14 cellular contexts compared by ENCODE assay signal in genomic region chr2:191318037-191318728, GRCh38.
DNase-seq lines count a peak whose midpoint lies in the region; ATAC-seq, FAIRE-seq and TF ChIP-seq lines count a peak whose summit lies in the region.
"Had no signal": no experiment of that assay in that cellular context is flagged by ENCODE, and none has a peak within 500 bp of the region (broad histone marks: within the 10 kb centered on the region; RNA-seq: fewer than 3 reads in every experiment).

No MANE protein-coding gene starts in this region.

- no peak overlapping the region for H3K4me3 ChIP-seq in GM23338
- H3K4me3 ChIP-seq in SJCRH30 = no peak overlapping the region
- H3K4me3 ChIP-seq in foreskin fibroblast (ENCODE audit: low read depth in 1 of 2, low read length in 2 of 2) = no peak overlapping the region
- no peak overlapping the region for H3K4me3 ChIP-seq in pancreas
- H3K4me3 ChIP-seq in OCI-LY7 (ENCODE audit: low read depth, low read length, poor library complexity, severe bottlenecking) = no peak overlapping the region

- no peak for TF ChIP-seq CTCF in GM23338 (conservative IDR thresholded peaks at IDR 0.05; ENCODE audit: low read depth in 2 of 2)
- TF ChIP-seq CTCF in foreskin fibroblast (IDR thresholded peaks at IDR 0.05; ENCODE audit: low read depth, low read length) = no peak
- no peak for TF ChIP-seq CTCF in pancreas (IDR thresholded peaks at IDR 0.05)
- TF ChIP-seq CTCF in OCI-LY7 (conservative IDR thresholded peaks at IDR 0.05; ENCODE audit: low read length) = no peak

- H2AFZ ChIP-seq in GM23338 (no peak overlapping the region), OCI-LY7 (ENCODE audit: low read length) (no peak overlapping the region)

- peaks cover 4% of the 10 kb centered on the region; the same call in 1 of the 2 replicates for H3K9me2 ChIP-seq in GM23338 (ENCODE audit: insufficient read depth)
- no peaks in the 10 kb centered on the region for H3K9me2 ChIP-seq in OCI-LY7 (ENCODE audit: insufficient read depth, low read length)

- peaks cover 65% of the 10 kb centered on the region for H3K4me1 Mint-ChIP-seq in GM23338

- 27 to 34% methylated on average over 4 of the region's 4 CpGs for WGBS in pancreas, 2 donors

- DNase-seq in GM23338 (ENCODE audit: low spot score) = no peak
- peak; percentile 31 to 72 for DNase-seq in SJCRH30
- peak; percentile 82 to 93 for DNase-seq in foreskin fibroblast
- peak in 1 of 6 donors; percentile 10 for DNase-seq in pancreas
- DNase-seq in stimulated activated naive CD8-positive, alpha-beta T cell treated with anti-CD3 and anti-CD28 coated beads, Interleukin-15, Interleukin-2, amounts not matched to agents 100 U/mL and 50 U/mL, for 24 hours = no peak
- DNase-seq in activated naive CD4-positive, alpha-beta T cell treated with anti-CD3 and anti-CD28 coated beads, Interleukin-2, amount 50 U/mL, for 16 hours = no peak
- DNase-seq in OCI-LY7 (ENCODE audit: low spot score) = no peak
- DNase-seq: activated T-cell treated with anti-CD3 and anti-CD28 coated beads, Interleukin-2, amount 50 U/mL, for 4 hours; NCI-H1417 treated with DMSO at 0.1 percent for 48 hours; T-cell had no signal

- H3K27ac ChIP-seq in GM23338 (ENCODE audit: low read depth) = peak overlapping the region; percentile 12; the same call in 1 of the 2 replicates
- no peak overlapping the region; the same call in 1 of the 2 replicates for H3K27ac ChIP-seq in SJCRH30
- H3K27ac ChIP-seq in pancreas = peak overlapping the region in 1 of 4 donors; percentile 3
- H3K27ac ChIP-seq in OCI-LY7 (ENCODE audit: low read depth, low read length, poor library complexity, severe bottlenecking) = no peak overlapping the region
- H3K27ac ChIP-seq: neutrophil had no signal

- BruUV-seq in OCI-LY7 (replicated peaks; lab: Mats Ljungman, UMichigan) = no TSS peak

- H3K36me3 Mint-ChIP-seq in GM23338 (ENCODE audit: low read depth) = peaks cover 7% of the 10 kb centered on the region; the same call in 2 of the 3 replicates
- H3K36me3 Mint-ChIP-seq: T-cell had no signal

- H4K20me1 ChIP-seq in GM23338 (replicated peaks; ENCODE audit: insufficient read depth) (no peaks in the 10 kb centered on the region; the same call in 1 of the 2 replicates), OCI-LY7 (ENCODE audit: insufficient read depth, low read length) (no peaks in the 10 kb centered on the region)

- ATAC-seq in GM23338 (peak; percentile 13; the same call in 1 of the 3 replicates), pancreas (peak; percentile 38 to 72 (median 70)), HG03108 (IDR thresholded peaks at IDR 0.05; ENCODE audit: unreplicated experiment) (no peak)
- no peak for ATAC-seq in stimulated activated naive CD8-positive, alpha-beta T cell treated with anti-CD3 and anti-CD28 coated beads, Interleukin-15, Interleukin-2, amounts not matched to agents 100 U/mL and 50 U/mL, for 24 hours
- ATAC-seq: activated T-cell treated with anti-CD3 and anti-CD28 coated beads, Interleukin-2, amount 50 U/mL, for 4 hours; T-cell had no signal

- H3K27me3 ChIP-seq in GM23338 (ENCODE audit: insufficient read depth) (no peaks in the 10 kb centered on the region), SJCRH30 (no peaks in the 10 kb centered on the region), pancreas (no peaks in the 10 kb centered on the region)
- H3K27me3 ChIP-seq: neutrophil had no signal

- POLR2A ChIA-PET in OCI-LY7 (lab: Charles Lee) = interaction anchor here (0.7 kb wide), 1 partner anchor 965 kb away, joined by 4 read pairs; no protein-coding TSS in a partner anchor

- H3K36me3 ChIP-seq in GM23338 (ENCODE audit: insufficient read depth) (no peaks in the 10 kb centered on the region), SJCRH30 (no peaks in the 10 kb centered on the region), pancreas (no peaks in the 10 kb centered on the region), OCI-LY7 (ENCODE audit: insufficient read depth, low read length) (no peaks in the 10 kb centered on the region)
- H3K36me3 ChIP-seq: neutrophil had no signal

- CTCF ChIA-PET in OCI-LY7 (lab: Charles Lee; ENCODE audit: unreplicated experiment) = no interaction called here

- H3K79me2 ChIP-seq in GM23338 (replicated peaks; ENCODE audit: insufficient read depth) (peaks cover 82% of the 10 kb centered on the region), OCI-LY7 (ENCODE audit: insufficient read depth, low read depth, low read length) (no peaks in the 10 kb centered on the region)

- peak overlapping the region; percentile 6; the same call in 1 of the 2 replicates for H3K4me2 ChIP-seq in GM23338
- no peak overlapping the region for H3K4me2 ChIP-seq in OCI-LY7 (ENCODE audit: low read length)

- H3K4me1 ChIP-seq in GM23338 (ENCODE audit: insufficient read depth) (peaks cover 60% of the 10 kb centered on the region), SJCRH30 (peaks cover 40% of the 10 kb centered on the region), pancreas (peaks cover 12 to 29% (median 16%) of the 10 kb centered on the region in 3 donors), OCI-LY7 (ENCODE audit: insufficient read depth, low read length, poor library complexity, severe bottlenecking) (no peaks in the 10 kb centered on the region)

- H3K27ac Mint-ChIP-seq in GM23338 = peak overlapping the region; percentile 85
- H3K27ac Mint-ChIP-seq: T-cell had no signal

- FAIRE-seq in pancreas (lab: Jason Lieb, UNC) = no peak
- FAIRE-seq: frontal cortex, G401.6 had no signal

- intact Hi-C loops in pancreas (cut with DNase I) (no loop called here), OCI-LY7 (cut with micrococcal nuclease; ENCODE audit: unreplicated experiment) (no loop called here)

- no peaks in the 10 kb centered on the region for H3K9me3 Mint-ChIP-seq in GM23338
- H3K9me3 Mint-ChIP-seq: activated T-cell treated with anti-CD3 and anti-CD28 coated beads, Interleukin-2, amount 50 U/mL, for 4 hours; T-cell had no signal

- no peaks in the 10 kb centered on the region for H3F3A ChIP-seq in GM23338 (replicated peaks; ENCODE audit: low read depth)

- no peak overlapping the region for H3K4me3 Mint-ChIP-seq in GM23338
- H3K4me3 Mint-ChIP-seq: activated T-cell treated with anti-CD3 and anti-CD28 coated beads, Interleukin-2, amount 50 U/mL, for 4 hours; T-cell had no signal

- H3K27me3 Mint-ChIP-seq in GM23338 (ENCODE audit: insufficient read depth, low read depth, poor library complexity) = no peaks in the 10 kb centered on the region

- 0 out of 2 replicates have a peak, but pooled peaks cover under 1% of the 10 kb centered on the region for H3K9me3 ChIP-seq in SJCRH30 (replicated peaks)
- H3K9me3 ChIP-seq in pancreas = no peaks in the 10 kb centered on the region
- no peaks in the 10 kb centered on the region for H3K9me3 ChIP-seq in OCI-LY7 (ENCODE audit: low read length)
- H3K9me3 ChIP-seq: neutrophil had no signal

TF ChIP-seq in GM23338, 12 proteins besides CTCF, POLR2A, EP300 and RAD21 (continues in another document):
- TF ChIP-seq ZNF331 (CRISPR knock-in tag; IDR thresholded peaks at IDR 0.05; ENCODE audit: low read depth) = no peak
- TF ChIP-seq CREB1 (CRISPR knock-in tag; IDR thresholded peaks at IDR 0.05; ENCODE audit: low read depth) = no peak
- no peak for TF ChIP-seq JUNB (IDR thresholded peaks at IDR 0.05; ENCODE audit: unreplicated experiment)
- TF ChIP-seq REST (IDR thresholded peaks at IDR 0.05; ENCODE audit: unreplicated experiment) = no peak

Comparison
In these comparisons a context has a peak if more than half of its experiments do, and no peak if none do; other contexts are left out.
1. ATAC-seq: peak in GM23338 (single experiment) and pancreas (4 of 4); none in stimulated activated naive CD8-positive, alpha-beta T cell treated with anti-CD3 and anti-CD28 coated beads, Interleukin-15, Interleukin-2, amounts not matched to agents 100 U/mL and 50 U/mL, for 24 hours (single experiment) and HG03108 (single experiment).
2. DNase-seq: peak in SJCRH30 (2 of 2) and foreskin fibroblast (2 of 2); none in GM23338 (single experiment), stimulated activated naive CD8-positive, alpha-beta T cell treated with anti-CD3 and anti-CD28 coated beads, Interleukin-15, Interleukin-2, amounts not matched to agents 100 U/mL and 50 U/mL, for 24 hours (single experiment), activated naive CD4-positive, alpha-beta T cell treated with anti-CD3 and anti-CD28 coated beads, Interleukin-2, amount 50 U/mL, for 16 hours (single experiment) and OCI-LY7 (single experiment).